8 cellular contexts compared by ENCODE assay signal in genomic region chr22:39240841-39241631, GRCh38. TPM values are rescaled to one million over a fixed set of nuclear protein-coding genes. Genes with fewer than 3 reads are reported as not detected.
DNase-seq lines count a peak whose midpoint lies in the region; ATAC-seq and TF ChIP-seq lines count a peak whose summit lies in the region.

No MANE protein-coding gene starts in this region.

- H3K9me3 ChIP-seq in WERI-Rb-1 (ENCODE audit: severe bottlenecking) (no peaks in the 10 kb centered on the region), neural progenitor cell (ENCODE audit: low read depth) (no peaks in the 10 kb centered on the region), SJCRH30 (replicated peaks) (no peaks in the 10 kb centered on the region)

- H3K27ac ChIP-seq in GM23338 (ENCODE audit: low read depth) (no peak overlapping the region), WERI-Rb-1 (no peak overlapping the region), neural progenitor cell (no peak overlapping the region), SJCRH30 (no peak overlapping the region)

- H3K36me3 Mint-ChIP-seq in GM23338 (ENCODE audit: low read depth) (no peaks in the 10 kb centered on the region; the same call in 2 of the 3 replicates), neural progenitor cell (no peaks in the 10 kb centered on the region)

- H3K4me1 ChIP-seq in GM23338 (ENCODE audit: insufficient read depth) (peaks cover 29% of the 10 kb centered on the region), neural progenitor cell (peaks cover 26% of the 10 kb centered on the region), SJCRH30 (peaks cover 17% of the 10 kb centered on the region)

- H3K27ac Mint-ChIP-seq in GM23338 (no peak overlapping the region), neural progenitor cell (peak overlapping the region; percentile 23)

- H3K4me3 Mint-ChIP-seq in GM23338 = peak overlapping the region; percentile 78
- peak overlapping the region; percentile 89 for H3K4me3 Mint-ChIP-seq in neural progenitor cell

- H3K36me3 ChIP-seq in GM23338 (ENCODE audit: insufficient read depth) (no peaks in the 10 kb centered on the region), WERI-Rb-1 (no peaks in the 10 kb centered on the region), neural progenitor cell (no peaks in the 10 kb centered on the region), SJCRH30 (no peaks in the 10 kb centered on the region)

- no peak overlapping the region for H2AFZ ChIP-seq in GM23338
- H2AFZ ChIP-seq in neural progenitor cell (replicated peaks) = no peak overlapping the region

- DNase-seq in GM23338 (ENCODE audit: low spot score) = no peak
- peak; percentile 45 for DNase-seq in WERI-Rb-1
- DNase-seq in epithelial cell of esophagus (ENCODE audit: low read depth) = peak; percentile 76
- peak; percentile 35 for DNase-seq in neural progenitor cell (ENCODE audit: low spot score)
- no peak for DNase-seq in SJCRH30

- H4K20me1 ChIP-seq in GM23338 (replicated peaks; ENCODE audit: insufficient read depth) (no peaks in the 10 kb centered on the region), neural progenitor cell (ENCODE audit: low read depth) (peaks cover 4% of the 10 kb centered on the region)

- H3K9ac ChIP-seq in neural progenitor cell = no peak overlapping the region

- ATAC-seq in GM23338 (no peak), GM21447 (IDR thresholded peaks at IDR 0.05; ENCODE audit: unreplicated experiment) (no peak), GM21390 (IDR thresholded peaks at IDR 0.05; ENCODE audit: unreplicated experiment) (no peak), SK-N-SH treated with all-trans-retinoic acid at 6 μM for 48 hours (no peak)

- H3F3A ChIP-seq in GM23338 (replicated peaks; ENCODE audit: low read depth) (peaks cover 12% of the 10 kb centered on the region), neural progenitor cell (ENCODE audit: low read depth) (peaks cover 28% of the 10 kb centered on the region)

- H3K27me3 Mint-ChIP-seq in GM23338 (ENCODE audit: insufficient read depth, low read depth, poor library complexity) (peaks cover 62% of the 10 kb centered on the region), neural progenitor cell (ENCODE audit: insufficient read depth, low read depth) (peaks cover 44% of the 10 kb centered on the region)

- no peaks in the 10 kb centered on the region for H3K9me2 ChIP-seq in GM23338 (ENCODE audit: insufficient read depth)

- H3K79me2 ChIP-seq in GM23338 (replicated peaks; ENCODE audit: insufficient read depth) (no peaks in the 10 kb centered on the region), neural progenitor cell (ENCODE audit: low read depth) (no peaks in the 10 kb centered on the region)

- H3K4me2 ChIP-seq in GM23338 (peak overlapping the region; percentile 92), neural progenitor cell (peak overlapping the region; percentile 98)

- H3K9me3 Mint-ChIP-seq in GM23338 = peaks cover 5% of the 10 kb centered on the region; the same call in 1 of the 3 replicates
- no peaks in the 10 kb centered on the region for H3K9me3 Mint-ChIP-seq in neural progenitor cell

- H3K27me3 ChIP-seq in GM23338 (ENCODE audit: insufficient read depth) (peaks cover 72% of the 10 kb centered on the region), WERI-Rb-1 (ENCODE audit: insufficient read depth, low read depth, severe bottlenecking) (peaks cover 24% of the 10 kb centered on the region), neural progenitor cell (peaks cover 84% of the 10 kb centered on the region), SJCRH30 (peaks cover 55% of the 10 kb centered on the region)

- H3K4me1 Mint-ChIP-seq in GM23338 (peaks cover 38% of the 10 kb centered on the region), neural progenitor cell (peaks cover 48% of the 10 kb centered on the region)

- no peak for TF ChIP-seq CTCF in GM23338 (conservative IDR thresholded peaks at IDR 0.05; ENCODE audit: low read depth in 2 of 2)
- no peak for TF ChIP-seq CTCF in WERI-Rb-1 (IDR thresholded peaks at IDR 0.05; ENCODE audit: low read depth, low read length)
- no peak for TF ChIP-seq CTCF in epithelial cell of esophagus (IDR thresholded peaks at IDR 0.05; ENCODE audit: insufficient read depth, low read depth, low read length, missing control alignments)
- no peak for TF ChIP-seq CTCF in neural progenitor cell (IDR thresholded peaks at IDR 0.05)

- H3K4me3 ChIP-seq in GM23338 (peak overlapping the region; percentile 78; the same call in 1 of the 2 replicates), WERI-Rb-1 (ENCODE audit: low read depth, low read length) (no peak overlapping the region), epithelial cell of esophagus (ENCODE audit: low read length) (peak overlapping the region; percentile 22), neural progenitor cell (no peak overlapping the region), SJCRH30 (no peak overlapping the region)

TF ChIP-seq in GM23338, 12 proteins besides CTCF, POLR2A, EP300 and RAD21:
- TF ChIP-seq JUNB (IDR thresholded peaks at IDR 0.05; ENCODE audit: unreplicated experiment) (no peak), NANOG (IDR thresholded peaks at IDR 0.05; ENCODE audit: borderline replicate concordance) (no peak), REST (IDR thresholded peaks at IDR 0.05; ENCODE audit: unreplicated experiment) (peak; percentile 32)
TF ChIP-seq in GM23338: peak in this region for 1.

TF ChIP-seq in SK-N-SH treated with all-trans-retinoic acid at 6 μM for 48 hours, 23 proteins besides CTCF, POLR2A, EP300 and RAD21:
- TF ChIP-seq TCF4 (CRISPR knock-in tag; IDR thresholded peaks at IDR 0.05; ENCODE audit: borderline replicate concordance) (no peak), RARB (CRISPR knock-in tag; IDR thresholded peaks at IDR 0.05) (no peak), ZFP30 (CRISPR knock-in tag; IDR thresholded peaks at IDR 0.05) (no peak), CSRNP3 (CRISPR knock-in tag; IDR thresholded peaks at IDR 0.05) (no peak), TSHZ2 (CRISPR knock-in tag; IDR thresholded peaks at IDR 0.05) (no peak)

RNA-seq across cellular contexts. Expression of gene PDGFB, which starts 3.7 kb away (rescaled TPM):
- 5.2 and 8.0 TPM in 2 replicates for total RNA-seq in GM23338 (2014; rRNA removed; shearing (Covaris generic))
- 1.9 and 2.2 TPM in 2 replicates for polyA plus RNA-seq in GM23338 (2016; fragmentation: Nextera tagmentation; extraction: Ambion mirVana)
- total RNA-seq in neural progenitor cell (ENCODE audit: low replicate concordance) = 0.15 and 0.65 TPM in 2 replicates
- total RNA-seq in SJCRH30 (2014; rRNA removed; shearing (Covaris generic)) = 0.05 and 0.26 TPM in 2 replicates

Comparison
In these comparisons a context has a peak if more than half of its experiments do, and no peak if none do; other contexts are left out.
1. DNase-seq: peak in WERI-Rb-1 (single experiment), epithelial cell of esophagus (single experiment) and neural progenitor cell (single experiment); none in GM23338 (single experiment) and SJCRH30 (0 of 2).
2. H3K4me3 ChIP-seq: peak in GM23338 (single experiment) and epithelial cell of esophagus (single experiment); none in WERI-Rb-1 (single experiment), neural progenitor cell (single experiment) and SJCRH30 (single experiment).